In the genomic region with DNA sequence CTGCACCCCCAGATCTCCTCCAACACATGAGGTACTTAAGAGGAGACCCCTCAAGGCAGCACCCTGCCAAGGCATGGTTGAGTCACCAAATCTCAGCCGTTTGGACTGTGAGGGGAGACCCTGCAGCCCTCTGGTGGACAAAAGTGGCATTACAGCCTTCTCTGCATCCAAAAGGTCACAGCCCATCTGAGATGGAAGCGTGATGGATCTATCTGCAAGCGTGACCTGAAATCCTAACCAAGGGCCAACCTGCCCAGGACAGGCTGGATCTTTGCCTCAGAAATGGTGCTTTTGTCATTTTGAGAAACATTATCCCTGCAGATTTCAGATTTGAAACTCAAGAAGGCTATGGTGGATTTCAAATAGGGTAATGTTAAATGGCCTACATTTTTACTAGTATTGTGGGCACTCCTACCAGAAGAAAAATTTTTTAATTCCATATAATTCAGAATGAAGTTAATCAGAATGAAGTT, we compare ENCODE assay signal across 8 cellular contexts. TPM values are rescaled to one million over a fixed set of nuclear protein-coding genes. Genes with fewer than 3 reads are reported as not detected.
A peak's percentile ranks its signal among the peaks of the same experiment; 100 is the strongest.
DNase-seq lines count a peak whose midpoint lies in the region; ATAC-seq and TF ChIP-seq lines count a peak whose summit lies in the region.

No MANE protein-coding gene starts in this region.

- H3K36me3 Mint-ChIP-seq in activated T-cell treated with anti-CD3 and anti-CD28 coated beads, Interleukin-2, amount 50 U/mL, for 4 hours (ENCODE audit: insufficient read depth): no peaks in the 10 kb centered on the region
- H3K36me3 Mint-ChIP-seq in nephron progenitor cell (ENCODE audit: low read depth): no peaks in the 10 kb centered on the region

- peak; percentile 66 for ATAC-seq in HG03280 (IDR thresholded peaks at IDR 0.05; ENCODE audit: unreplicated experiment)
- peak; percentile 97 to 99 for ATAC-seq in activated T-cell treated with anti-CD3 and anti-CD28 coated beads, Interleukin-2, amount 50 U/mL, for 4 hours
- ATAC-seq in GM21737 (IDR thresholded peaks at IDR 0.05; ENCODE audit: unreplicated experiment): no peak

- no peak overlapping the region for H3K9ac ChIP-seq in fibroblast of lung (ENCODE audit: insufficient read depth, low read length)

- H3K4me1 Mint-ChIP-seq in activated T-cell treated with anti-CD3 and anti-CD28 coated beads, Interleukin-2, amount 50 U/mL, for 4 hours (ENCODE audit: low read depth): peaks cover 3% of the 10 kb centered on the region
- H3K4me1 Mint-ChIP-seq in nephron progenitor cell: peaks cover 27% of the 10 kb centered on the region

- H3K9me3 Mint-ChIP-seq in activated T-cell treated with anti-CD3 and anti-CD28 coated beads, Interleukin-2, amount 50 U/mL, for 4 hours: no peaks in the 10 kb centered on the region
- no peaks in the 10 kb centered on the region for H3K9me3 Mint-ChIP-seq in nephron progenitor cell

- H3K27me3 Mint-ChIP-seq in activated T-cell treated with anti-CD3 and anti-CD28 coated beads, Interleukin-2, amount 50 U/mL, for 4 hours (ENCODE audit: low read depth): peaks cover 2% of the 10 kb centered on the region
- H3K27me3 Mint-ChIP-seq in nephron progenitor cell (ENCODE audit: low read depth, poor library complexity): peaks cover 24% of the 10 kb centered on the region

- H3K4me2 ChIP-seq in fibroblast of lung (ENCODE audit: extremely low read depth, insufficient read depth, low read length): no peak overlapping the region

- H3K4me3 ChIP-seq in fibroblast of lung (replicated peaks in 1 of 4; ENCODE audit: control extremely low read depth in 1 of 4, insufficient read depth in 1 of 4, low read depth in 3 of 4, low read length in 4 of 4): no peak overlapping the region

- no peak overlapping the region for H3K27ac ChIP-seq in fibroblast of lung (ENCODE audit: insufficient read depth, low read length)

- no peaks in the 10 kb centered on the region for H3K27me3 ChIP-seq in fibroblast of lung (ENCODE audit: control insufficient read depth, insufficient read depth, low read length)

- H4K20me1 ChIP-seq in fibroblast of lung (ENCODE audit: control insufficient read depth, extremely low read depth, insufficient read depth, low read length): no peaks in the 10 kb centered on the region

- no peaks in the 10 kb centered on the region for H3K4me1 ChIP-seq in fibroblast of lung (ENCODE audit: control insufficient read depth, extremely low read depth, insufficient read depth, low read length)

- H3K9me3 ChIP-seq in fibroblast of lung (ENCODE audit: control insufficient read depth, insufficient read depth, low read depth, low read length): no peaks in the 10 kb centered on the region

- H3K4me3 Mint-ChIP-seq in activated T-cell treated with anti-CD3 and anti-CD28 coated beads, Interleukin-2, amount 50 U/mL, for 4 hours: no peak overlapping the region
- no peak overlapping the region for H3K4me3 Mint-ChIP-seq in nephron progenitor cell

- H2AFZ ChIP-seq in fibroblast of lung (ENCODE audit: low read length): no peak overlapping the region

- DNase-seq in ELR (ENCODE audit: low read depth): peak; percentile 81
- peak; percentile 67 for DNase-seq in OCI-M2 (lab: John Stamatoyannopoulos, UW; ENCODE audit: unreplicated experiment)
- DNase-seq in activated T-cell treated with anti-CD3 and anti-CD28 coated beads, Interleukin-2, amount 50 U/mL, for 4 hours: peak; percentile 86
- DNase-seq in fibroblast of lung (ENCODE audit: low read depth in 2 of 2): peak; percentile 55 to 68
- DNase-seq in nephron progenitor cell: peak; percentile 90
- DNase-seq in stimulated activated naive CD4-positive, alpha-beta T cell treated with Interleukin-2 at 50 U/mL for 16 hours (lab: John Stamatoyannopoulos, UW): peak; percentile 76

- H3K79me2 ChIP-seq in fibroblast of lung (ENCODE audit: control insufficient read depth, insufficient read depth, low read length): no peaks in the 10 kb centered on the region

- no peaks in the 10 kb centered on the region for H3K36me3 ChIP-seq in fibroblast of lung (ENCODE audit: control insufficient read depth, insufficient read depth, low read length)

- no peak overlapping the region for H3K27ac Mint-ChIP-seq in nephron progenitor cell

- TF ChIP-seq CTCF in fibroblast of lung (conservative IDR thresholded peaks at IDR 0.05 in 1 of 2, IDR thresholded peaks at IDR 0.05 in 1 of 2; ENCODE audit: low read depth in 1 of 2, low read length in 2 of 2): peak; percentile 98
- peak; percentile 93 for TF ChIP-seq CTCF in nephron progenitor cell (IDR thresholded peaks at IDR 0.05)

RNA-seq across cellular contexts. Expression of gene DHRS4, which starts 23.7 kb away (rescaled TPM):
- total RNA-seq in activated T-cell treated with anti-CD3 and anti-CD28 coated beads, Interleukin-2, amount 50 U/mL, for 4 hours: 10 to 100 TPM; 12.6 to 23.0 (median 19.4) TPM
- total RNA-seq in fibroblast of lung: 51.9 and 54.7 TPM in 2 replicates
- 28.9 and 30.5 TPM in 2 replicates for polyA plus RNA-seq in fibroblast of lung
- 50.4 and 52.7 TPM in 2 replicates for polyA plus RNA-seq in fibroblast of lung (2012)
- polyA minus RNA-seq in fibroblast of lung (ENCODE audit: low replicate concordance): 9.7 and 24.7 TPM in 2 replicates

RNA-seq across cellular contexts. Expression of gene DHRS4L2, which starts 58.9 kb away (rescaled TPM):
- 10 to 100 TPM; 10.8 to 15.9 (median 12.5) TPM for total RNA-seq in activated T-cell treated with anti-CD3 and anti-CD28 coated beads, Interleukin-2, amount 50 U/mL, for 4 hours
- total RNA-seq in fibroblast of lung: 16.7 and 22.6 TPM in 2 replicates
- 12.7 and 12.8 TPM in 2 replicates for polyA plus RNA-seq in fibroblast of lung
- 27.8 and 33.6 TPM in 2 replicates for polyA plus RNA-seq in fibroblast of lung (2012)
- polyA minus RNA-seq in fibroblast of lung (ENCODE audit: low replicate concordance): 22.4 and 58.6 TPM in 2 replicates
